Comparison of ENCODE assay signal across 8 cellular contexts in the genomic region with DNA sequence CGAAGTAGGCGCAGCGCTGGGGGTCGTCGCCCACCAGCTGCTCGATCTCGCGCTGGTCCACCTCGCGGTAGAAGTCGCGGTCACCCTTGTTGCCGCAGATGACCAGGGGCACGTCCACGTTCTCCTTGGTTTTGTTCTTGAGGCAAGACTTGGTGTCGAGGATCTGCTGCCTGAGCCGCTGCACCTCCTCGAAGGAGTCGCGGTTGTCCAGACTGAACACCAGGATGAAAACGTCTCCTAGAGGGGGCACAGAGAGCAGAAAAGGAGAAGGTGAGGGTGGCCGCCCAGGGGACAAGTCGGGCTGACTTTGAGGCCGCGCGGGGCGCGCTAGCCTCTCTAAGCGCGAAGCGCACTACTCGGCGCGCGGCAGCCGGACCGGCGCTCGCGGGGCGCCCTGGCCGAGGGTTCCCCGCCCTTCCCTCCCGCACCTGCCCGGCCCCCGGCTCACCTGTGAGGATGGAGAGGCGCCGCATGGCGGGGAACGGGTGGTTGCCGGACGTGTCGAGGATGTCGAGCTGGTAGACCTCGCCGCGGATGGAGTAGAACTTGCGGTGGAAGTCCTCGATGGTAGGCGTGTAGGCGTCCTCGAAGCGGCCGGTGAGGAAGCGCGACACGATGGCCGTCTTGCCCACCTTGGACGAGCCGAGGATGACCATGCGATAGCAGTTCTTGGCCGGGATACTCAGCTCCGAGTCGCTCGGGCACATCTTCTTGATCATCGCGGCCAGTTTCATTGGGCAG. TPM values are rescaled to one million over a fixed set of nuclear protein-coding genes. Genes with fewer than 3 reads are reported as not detected.
DNase-seq lines count a peak whose midpoint lies in the region; ATAC-seq, FAIRE-seq and TF ChIP-seq lines count a peak whose summit lies in the region.

No MANE protein-coding gene starts in this region.

- peak overlapping the region; percentile 95 for H3K4me2 ChIP-seq in A549
- H3K4me2 ChIP-seq in GM23248 (ENCODE audit: unreplicated experiment): peak overlapping the region; percentile 97

- H3K36me3 ChIP-seq in GM23248 (ENCODE audit: low read depth) (no peaks in the 10 kb centered on the region), neuron (ENCODE audit: insufficient read depth, low read length) (peaks cover 30% of the 10 kb centered on the region)

- H3K27me3 ChIP-seq in GM23248 (replicated peaks; ENCODE audit: insufficient read depth) (no peaks in the 10 kb centered on the region), neuron (ENCODE audit: insufficient read depth, low read length) (no peaks in the 10 kb centered on the region)

- peak overlapping the region; percentile 79 for H3K9ac ChIP-seq in GM23248

- WGBS in A549 (ENCODE audit: missing lambda C conversion rate): 87% methylated on average over 73 of the region's 77 CpGs
- 1 to 3% methylated on average over 58 to 59 of the region's 77 CpGs for WGBS in GM23248 (ENCODE audit: low coverage in 1 of 2, low lambda C conversion rate in 2 of 2, missing lambda C conversion rate in 2 of 2), 2 experiments

- in situ Hi-C loops in GM23248 (cut with MboI): loop anchor here (10.0 kb wide), 1 partner anchor 141 kb away; no protein-coding TSS in a partner anchor

- H2AFZ ChIP-seq in GM23248 (peak overlapping the region; percentile 81), neuron (ENCODE audit: low read depth, low read length) (no peak overlapping the region)

- no peaks in the 10 kb centered on the region for H3K9me3 ChIP-seq in A549
- no peaks in the 10 kb centered on the region for H3K9me3 ChIP-seq in GM23248 (ENCODE audit: low read depth)
- H3K9me3 ChIP-seq in neuron (ENCODE audit: low read length): peaks cover 5% of the 10 kb centered on the region

- H3K4me3 ChIP-seq in A549 (peak overlapping the region; percentile 63), GM23248 (peak overlapping the region; percentile 85), fibroblast of villous mesenchyme (ENCODE audit: low read depth, low read length) (peak overlapping the region; percentile 65), neuron (ENCODE audit: low read length) (peak overlapping the region; percentile 60)

- no peak for TF ChIP-seq CTCF in A549 (IDR thresholded peaks at IDR 0.05)
- TF ChIP-seq CTCF in fibroblast of villous mesenchyme (IDR thresholded peaks at IDR 0.05; ENCODE audit: insufficient read depth, low read depth, low read length): no peak

- no peak for ATAC-seq in A549
- no peak for ATAC-seq in HG02642 (IDR thresholded peaks at IDR 0.05; ENCODE audit: poor library complexity, unreplicated experiment)

- no peak for TF ChIP-seq POLR2A in A549 (IDR thresholded peaks at IDR 0.05; ENCODE audit: low read length)

- peaks cover 6% of the 10 kb centered on the region; the same call in 1 of the 2 replicates for H3F3A ChIP-seq in GM23248 (ENCODE audit: insufficient read depth)

- TF ChIP-seq RAD21 in A549 (conservative IDR thresholded peaks at IDR 0.05 in 1 of 2, IDR thresholded peaks at IDR 0.05 in 1 of 2): no peak

- H4K20me1 ChIP-seq in GM23248 (ENCODE audit: insufficient read depth): no peaks in the 10 kb centered on the region

- no peaks in the 10 kb centered on the region for H3K9me2 ChIP-seq in GM23248 (ENCODE audit: insufficient read depth)

- no peak for TF ChIP-seq EP300 in A549 (IDR thresholded peaks at IDR 0.05)

- DNase-seq in A549 (ENCODE audit: low read depth in 1 of 2, low spot score in 1 of 2) (no peak), GM23248 (peak; percentile 56), fibroblast of villous mesenchyme (ENCODE audit: low read depth) (peak; percentile 48), H4 (ENCODE audit: low spot score) (no peak), NCI-H774 (lab: John Stamatoyannopoulos, UW) (no peak)
- peak; percentile 47 for DNase-seq in activated T-cell treated with anti-CD3 and anti-CD28 coated beads, Interleukin-2, amount 50 U/mL, for 1 hour

- no peak for FAIRE-seq in A549 (lab: Jason Lieb, UNC)

- CTCF ChIA-PET in A549 (lab: Yijun Ruan, JAX): interaction anchor here (0.6 to 9.6 kb wide), 55 partner anchors 11 to 477 kb away, joined by 3 to 254 read pairs (median 8); a partner anchor contains a TSS

- POLR2A ChIA-PET in A549 (lab: Yijun Ruan, JAX): interaction anchor here (0.6 to 2.1 kb wide), 16 partner anchors 11 to 157 kb away, joined by 3 to 22 read pairs (median 8); a partner anchor contains a TSS

- peaks cover 4% of the 10 kb centered on the region; the same call in 2 of the 3 replicates for H3K4me1 ChIP-seq in A549
- peaks cover 3% of the 10 kb centered on the region; the same call in 1 of the 2 replicates for H3K4me1 ChIP-seq in GM23248 (ENCODE audit: insufficient read depth)
- peaks cover 13% of the 10 kb centered on the region for H3K4me1 ChIP-seq in neuron (ENCODE audit: insufficient read depth, low read length)

- H3K79me2 ChIP-seq in GM23248 (ENCODE audit: insufficient read depth): no peaks in the 10 kb centered on the region

- H3K27ac ChIP-seq in A549: peak overlapping the region; percentile 81 to 93; a peak in 5 of 6 replicates
- H3K27ac ChIP-seq in GM23248: no peak overlapping the region

TF ChIP-seq in A549, 52 proteins besides CTCF, POLR2A, EP300 and RAD21:
- TF ChIP-seq RARB (CRISPR knock-in tag; IDR thresholded peaks at IDR 0.05) (no peak), CEBPB (IDR thresholded peaks at IDR 0.05) (no peak), HOXB5 (CRISPR knock-in tag; IDR thresholded peaks at IDR 0.05) (no peak), PHF8 (IDR thresholded peaks at IDR 0.05; ENCODE audit: borderline replicate concordance, low read depth) (no peak), KDM5A (IDR thresholded peaks at IDR 0.05) (no peak), GATA3 (IDR thresholded peaks at IDR 0.05; ENCODE audit: borderline replicate concordance) (no peak)

RNA-seq across cellular contexts. Expression of a gene that starts 0.6 kb away (rescaled TPM):
- polyA plus RNA-seq in A549 (2011; rRNA removed) (0.99 and 1.4 TPM in 2 replicates), A549 (2017; fragmentation: RNase III; extraction: RNeasy Plus Mini Kit Qiagen cat#74134 plus additional on column Dnase treatment) (0.77 to 0.92 TPM (median 0.80 TPM) in 3 replicates), GM23248 (2016; fragmentation: Nextera tagmentation; extraction: Ambion mirVana) (1.2 and 1.5 TPM in 2 replicates)
- 1.3 and 2.0 TPM in 2 replicates for polyA plus RNA-seq in A549 (2012; cell fraction: cytosol; rRNA removed)
- 3.2 and 4.7 TPM in 2 replicates for polyA plus RNA-seq in A549 (2012; cell fraction: nucleus; rRNA removed)
- 0.83 and 1.0 TPM in 2 replicates for polyA minus RNA-seq in A549 (2011; rRNA and poly(A)+ RNA removed)
- total RNA-seq in GM23248 (2014; rRNA removed; shearing (Covaris generic)): 0.89 and 2.2 TPM in 2 replicates
- 0.64 and 0.86 TPM in 2 replicates for total RNA-seq in fibroblast of villous mesenchyme
- total RNA-seq in H4 (2014; rRNA removed; shearing (Covaris generic)): not detected in 2 replicates

RNA-seq across cellular contexts. Expression of a gene that starts 18.8 kb away (rescaled TPM):
- polyA plus RNA-seq in A549 (2011; rRNA removed) (13.0 and 15.2 TPM in 2 replicates), A549 (2017; fragmentation: RNase III; extraction: RNeasy Plus Mini Kit Qiagen cat#74134 plus additional on column Dnase treatment) (15.9 to 17.4 TPM (median 17.4 TPM) in 3 replicates), GM23248 (2016; fragmentation: Nextera tagmentation; extraction: Ambion mirVana) (9.8 and 10.0 TPM in 2 replicates)
- polyA plus RNA-seq in A549 (2012; cell fraction: cytosol; rRNA removed): 13.8 and 17.7 TPM in 2 replicates
- 18.7 and 19.9 TPM in 2 replicates for polyA plus RNA-seq in A549 (2012; cell fraction: nucleus; rRNA removed)
- 18.1 and 20.0 TPM in 2 replicates for polyA minus RNA-seq in A549 (2011; rRNA and poly(A)+ RNA removed)
- 9.6 and 10.3 TPM in 2 replicates for total RNA-seq in GM23248 (2014; rRNA removed; shearing (Covaris generic))
- 11.2 and 12.2 TPM in 2 replicates for total RNA-seq in fibroblast of villous mesenchyme
- 11.9 and 17.5 TPM in 2 replicates for total RNA-seq in H4 (2014; rRNA removed; shearing (Covaris generic))

Comparison
In these comparisons a context has a peak if more than half of its experiments do, and no peak if none do; other contexts are left out.
1. DNase-seq: peak in GM23248 (single experiment), activated T-cell treated with anti-CD3 and anti-CD28 coated beads, Interleukin-2, amount 50 U/mL, for 1 hour (single experiment) and fibroblast of villous mesenchyme (single experiment); none in A549 (0 of 2), H4 (single experiment) and NCI-H774 (single experiment).
2. Peak in every context shown above with its lines, with median percentiles within 50 percentile points of each other: H3K4me3 ChIP-seq.